ENCODE assay signal across 8 cellular contexts in genomic region chr12:51424662-51425539, GRCh38. TPM values are rescaled to one million over a fixed set of nuclear protein-coding genes. Genes with fewer than 3 reads are reported as not detected.
A peak's percentile ranks its signal among the peaks of the same experiment; 100 is the strongest.
DNase-seq lines count a peak whose midpoint lies in the region; ATAC-seq lines count a peak whose summit lies in the region.

Gene SLC4A8, plus strand, starts transcription at chr12:51424831. Its CDS starts 157 bp downstream, at chr12:51424988.

- peak; percentile 92 for ATAC-seq in GM18868 (IDR thresholded peaks at IDR 0.05; ENCODE audit: unreplicated experiment)
- peak; percentile 93 for ATAC-seq in HG03135 (IDR thresholded peaks at IDR 0.05; ENCODE audit: unreplicated experiment)

- in situ Hi-C loops in ACHN (cut with HindIII; ENCODE audit: low pct_ligation_motif_present, low pct_unique_long_range_greater_than_20kb, low sequenced_read_pairs) = no loop called here

- DNase-seq in ACHN = peak; percentile 88
- DNase-seq in NCI-H2227 treated with DMSO at 0.1 percent for 48 hours (lab: John Stamatoyannopoulos, UW) = peak; percentile 92
- DNase-seq in activated CD4-positive, alpha-beta T cell treated with anti-CD3 and anti-CD28 coated beads for 1 hour = peak; percentile 52
- peak; percentile 98 for DNase-seq in cerebellum (ENCODE audit: low spot score)
- DNase-seq in kidney glomerular epithelial cell (lab: John Stamatoyannopoulos, UW) = peak; percentile 82
- DNase-seq in stimulated activated CD4-positive, alpha-beta T cell treated with anti-CD3 and anti-CD28 coated beads, Interleukin-15, amount 100 ng/mL, for 24 hours = peak; percentile 90

RNA-seq across cellular contexts. Expression of gene SLC4A8, which starts in this region (rescaled TPM):
- total RNA-seq in cerebellum = 67.1 TPM

Comparison
In these comparisons a context has a peak if more than half of its experiments do, and no peak if none do; other contexts are left out.
1. Peak in every context shown above with its lines: DNase-seq and ATAC-seq.